ENCODE assay signal across 9 cellular contexts in genomic region chr5:38557792-38558191, GRCh38. TPM values are rescaled to one million over a fixed set of nuclear protein-coding genes. Genes with fewer than 3 reads are reported as not detected.
A peak's percentile ranks its signal among the peaks of the same experiment; 100 is the strongest.
DNase-seq lines count a peak whose midpoint lies in the region; ATAC-seq and TF ChIP-seq lines count a peak whose summit lies in the region.
"Had no signal": no experiment of that assay in that cellular context is flagged by ENCODE, and none has a peak within 500 bp of the region (broad histone marks: within the 10 kb centered on the region; RNA-seq: fewer than 3 reads in every experiment).

No MANE protein-coding gene starts in this region.

- peak overlapping the region; percentile 88 for H3K4me3 Mint-ChIP-seq in GM23338

- no peaks in the 10 kb centered on the region for H3K9me3 ChIP-seq in gastrocnemius medialis

- H3K4me1 ChIP-seq in GM23338 (ENCODE audit: insufficient read depth) (peaks cover 25% of the 10 kb centered on the region), gastrocnemius medialis (peaks cover 10 to 40% of the 10 kb centered on the region in 2 donors)

- DNase-seq in GM23338 (ENCODE audit: low spot score) (no peak), foreskin fibroblast (no peak), gastrocnemius medialis (no peak), MV-4-11 (lab: John Stamatoyannopoulos, UW) (no peak), GDM1 (lab: John Stamatoyannopoulos, UW) (no peak)
- DNase-seq in stimulated activated CD4-positive, alpha-beta T cell treated with anti-CD3 and anti-CD28 coated beads, Interleukin-1b, Interleukin-23, amount 100 ng/mL, for 48 hours: no peak
- DNase-seq: NCI-H226 had no signal

- no peak for TF ChIP-seq CTCF in GM23338 (conservative IDR thresholded peaks at IDR 0.05; ENCODE audit: low read depth in 2 of 2)
- TF ChIP-seq CTCF in WI38 (IDR thresholded peaks at IDR 0.05; ENCODE audit: low read depth, low read length): no peak
- TF ChIP-seq CTCF in foreskin fibroblast (IDR thresholded peaks at IDR 0.05; ENCODE audit: low read depth, low read length): no peak
- no peak for TF ChIP-seq CTCF in gastrocnemius medialis (IDR thresholded peaks at IDR 0.05 in 4 of 5, conservative IDR thresholded peaks at IDR 0.05 in 1 of 5)

- H3K36me3 ChIP-seq in GM23338 (ENCODE audit: insufficient read depth): no peaks in the 10 kb centered on the region
- no peaks in the 10 kb centered on the region for H3K36me3 ChIP-seq in gastrocnemius medialis

- peak overlapping the region; percentile 80 for H3K4me2 ChIP-seq in GM23338

- peaks cover 25% of the 10 kb centered on the region for H3K79me2 ChIP-seq in GM23338 (replicated peaks; ENCODE audit: insufficient read depth)

- ATAC-seq in GM23338: no peak
- ATAC-seq in gastrocnemius medialis: no peak
- no peak for ATAC-seq in HG03139 (IDR thresholded peaks at IDR 0.05; ENCODE audit: unreplicated experiment)

- H4K20me1 ChIP-seq in GM23338 (replicated peaks; ENCODE audit: insufficient read depth): peaks cover 6% of the 10 kb centered on the region; the same call in 1 of the 2 replicates

- H3F3A ChIP-seq in GM23338 (replicated peaks; ENCODE audit: low read depth): no peaks in the 10 kb centered on the region

- no peaks in the 10 kb centered on the region; the same call in 2 of the 3 replicates for H3K9me3 Mint-ChIP-seq in GM23338

- intact Hi-C loops in gastrocnemius medialis (cut with DNase I; ENCODE audit: low total_unique reads): loop anchor here (2.0 to 10.0 kb wide), 3 partner anchors 90 to 517 kb away; partner anchors contain the start of gene RICTOR

- H3K36me3 Mint-ChIP-seq in GM23338 (ENCODE audit: low read depth): peaks cover 3% of the 10 kb centered on the region; the same call in 1 of the 3 replicates

- in situ Hi-C loops in gastrocnemius medialis (cut with MboI; ENCODE audit: low sequenced_read_pairs in 4 of 4): loop anchor here in 1 of 4 donors (25.0 kb wide), 1 partner anchor 105 kb away; no protein-coding TSS in a partner anchor

- H3K4me3 ChIP-seq in GM23338: peak overlapping the region; percentile 86
- peak overlapping the region; percentile 84 for H3K4me3 ChIP-seq in WI38 (ENCODE audit: low read depth, low read length)
- peak overlapping the region; percentile 84 to 87 for H3K4me3 ChIP-seq in foreskin fibroblast (ENCODE audit: low read depth in 1 of 2, low read length in 2 of 2)
- H3K4me3 ChIP-seq in gastrocnemius medialis: peak overlapping the region; percentile 83 to 94 (median 88)

- H3K27ac ChIP-seq in GM23338 (ENCODE audit: low read depth) (no peak overlapping the region), gastrocnemius medialis (peak overlapping the region; percentile 97 to 99 (median 98))

- no peak overlapping the region for H3K27ac Mint-ChIP-seq in GM23338

- no peak for TF ChIP-seq POLR2A in gastrocnemius medialis (IDR thresholded peaks at IDR 0.05)

- no peak overlapping the region for H2AFZ ChIP-seq in GM23338

- no peaks in the 10 kb centered on the region for H3K9me2 ChIP-seq in GM23338 (ENCODE audit: insufficient read depth)

- H3K27me3 ChIP-seq in GM23338 (ENCODE audit: insufficient read depth): no peaks in the 10 kb centered on the region
- H3K27me3 ChIP-seq in gastrocnemius medialis: no peaks in the 10 kb centered on the region

- peaks cover 30% of the 10 kb centered on the region for H3K4me1 Mint-ChIP-seq in GM23338

- H3K27me3 Mint-ChIP-seq in GM23338 (ENCODE audit: insufficient read depth, low read depth, poor library complexity): peaks cover 6% of the 10 kb centered on the region

TF ChIP-seq in GM23338, 12 proteins besides CTCF, POLR2A, EP300 and RAD21:
- TF ChIP-seq REST (IDR thresholded peaks at IDR 0.05; ENCODE audit: unreplicated experiment) (no peak), ZNF114 (CRISPR knock-in tag; IDR thresholded peaks at IDR 0.05) (no peak)
TF ChIP-seq in GM23338: peak in this region for 0.

RNA-seq across cellular contexts. Expression of gene LIFR, which starts 1.3 kb away (rescaled TPM):
- total RNA-seq in GM23338 (2014; rRNA removed; shearing (Covaris generic)): 20.5 and 25.2 TPM in 2 replicates
- polyA plus RNA-seq in GM23338 (2016; fragmentation: Nextera tagmentation; extraction: Ambion mirVana): 10.6 and 11.0 TPM in 2 replicates
- 100 to 1,000 TPM in 1 of 4 donors, 10 to 100 TPM in 3; 80.0 to 233 (median 89.5) TPM for total RNA-seq in gastrocnemius medialis
